Comparison of ENCODE assay signal across 17 cellular contexts in the genomic region with DNA sequence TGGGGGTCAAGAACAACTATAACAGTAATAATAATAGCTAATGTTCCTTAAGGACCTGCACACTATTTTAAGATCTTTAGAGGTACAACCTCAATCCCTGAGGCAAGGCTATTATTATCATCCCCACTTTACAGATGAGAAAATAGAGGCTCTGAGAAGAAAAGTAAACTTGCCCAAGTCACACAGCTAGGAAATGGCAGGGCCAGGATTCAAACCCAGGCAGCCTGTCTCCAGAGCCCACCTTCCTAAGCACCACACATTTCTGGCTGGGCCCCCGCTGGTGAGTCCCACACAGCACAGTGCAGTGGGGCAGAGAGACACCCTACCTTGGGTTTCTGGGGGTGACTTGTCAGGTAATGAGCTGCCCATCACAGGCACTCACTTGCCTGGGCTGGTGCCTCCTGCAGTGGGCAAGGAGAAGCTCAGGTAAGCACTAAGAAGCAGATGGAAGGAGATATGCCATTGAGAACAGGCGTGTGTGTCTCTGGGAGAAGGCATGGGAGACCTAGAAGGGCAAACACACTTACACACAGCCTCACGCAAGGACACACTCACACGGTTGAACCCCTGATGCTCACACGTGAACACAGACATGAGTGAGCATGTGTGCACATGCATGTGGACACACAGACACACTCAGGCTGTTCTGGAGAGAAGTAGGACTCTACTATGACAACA.
A peak's percentile ranks its signal among the peaks of the same experiment; 100 is the strongest.
DNase-seq lines count a peak whose midpoint lies in the region; ATAC-seq, FAIRE-seq and TF ChIP-seq lines count a peak whose summit lies in the region.
"Had no signal": no experiment of that assay in that cellular context is flagged by ENCODE, and none has a peak within 500 bp of the region (broad histone marks: within the 10 kb centered on the region; RNA-seq: fewer than 3 reads in every experiment).

No MANE protein-coding gene starts in this region.

- peaks cover 70% of the 10 kb centered on the region for H3K4me1 Mint-ChIP-seq in nephron progenitor cell
- H3K4me1 Mint-ChIP-seq in HFFc6 (ENCODE audit: low read depth) = peaks cover 31% of the 10 kb centered on the region

- TF ChIP-seq POLR2A in A549 (IDR thresholded peaks at IDR 0.05; ENCODE audit: low read length) = no peak

- H3K36me3 ChIP-seq in Loucy (ENCODE audit: insufficient read depth, low read length) = no peaks in the 10 kb centered on the region
- H3K36me3 ChIP-seq: heart left ventricle, neutrophil, SJSA1, upper lobe of left lung had no signal

- DNase-seq in A549 (ENCODE audit: low read depth in 1 of 2, low spot score in 1 of 2) (peak in 1 of 2 experiments; percentile 29), cerebellum (ENCODE audit: low spot score) (peak; percentile 44), nephron progenitor cell (no peak), NOMO-1 treated with dmso at 0.1 percent for 144 hours (lab: John Stamatoyannopoulos, UW; ENCODE audit: unreplicated experiment) (no peak), HTR-8/SVneo (ENCODE audit: insufficient read length, low spot score) (no peak), HFFc6 (no peak)
- no peak for DNase-seq in activated CD4-positive, alpha-beta T cell treated with anti-CD3 and anti-CD28 coated beads for 1 hour
- DNase-seq: activated naive CD4-positive, alpha-beta T cell; Kasumi-1; NCI-H2081; stimulated activated CD4-positive, alpha-beta T cell treated with anti-CD3 and anti-CD28 coated beads, Interleukin-12 subunit alpha, Interleukin-12 subunit beta, amount 100 ng/mL, for 4 hours had no signal

- no peaks in the 10 kb centered on the region for H4K20me1 ChIP-seq in Loucy (ENCODE audit: insufficient read depth, low read length, poor library complexity, severe bottlenecking)

- no peaks in the 10 kb centered on the region for H3K79me2 ChIP-seq in Loucy (ENCODE audit: insufficient read depth, low read length)

- peaks cover 4% of the 10 kb centered on the region for H3K27me3 Mint-ChIP-seq in nephron progenitor cell (ENCODE audit: low read depth, poor library complexity)
- peaks cover 4% of the 10 kb centered on the region for H3K27me3 Mint-ChIP-seq in HFFc6 (ENCODE audit: insufficient read depth)

- H3K27ac Mint-ChIP-seq in nephron progenitor cell (peak overlapping the region; percentile 93), HFFc6 (no peak overlapping the region)

- H2AFZ ChIP-seq in Loucy (ENCODE audit: low read length) = 0 out of 2 replicates have a peak overlapping the region, but pooled peaks have one; percentile 22

- no peaks in the 10 kb centered on the region for H3K9me2 ChIP-seq in Loucy (replicated peaks; ENCODE audit: low read depth, low read length)

- TF ChIP-seq EP300 in A549 (IDR thresholded peaks at IDR 0.05) = no peak

- FAIRE-seq in A549 (lab: Jason Lieb, UNC) (no peak), HTR-8/SVneo (lab: Jason Lieb, UNC) (no peak)
- FAIRE-seq: GM12892 had no signal

- 55% methylated on average over 5 of the region's 5 CpGs for WGBS in A549 (ENCODE audit: missing lambda C conversion rate)

- no peak overlapping the region for H3K9ac ChIP-seq in Loucy (ENCODE audit: low read depth, low read length, poor library complexity, severe bottlenecking)

- TF ChIP-seq RAD21 in A549 (conservative IDR thresholded peaks at IDR 0.05 in 1 of 2, IDR thresholded peaks at IDR 0.05 in 1 of 2) = no peak

- no peaks in the 10 kb centered on the region for H3F3A ChIP-seq in Loucy (ENCODE audit: low read depth)

- H3K9me3 ChIP-seq in A549 (no peaks in the 10 kb centered on the region), Loucy (ENCODE audit: insufficient read depth, low read depth, low read length) (no peaks in the 10 kb centered on the region)
- H3K9me3 ChIP-seq: heart left ventricle, neutrophil, SJSA1, upper lobe of left lung had no signal

- POLR2A ChIA-PET in A549 (lab: Yijun Ruan, JAX) = interaction anchor here (1.3 to 4.4 kb wide), 2 partner anchors 10 to 103 kb away, joined by 4 to 34 read pairs; no protein-coding TSS in a partner anchor

- peak overlapping the region; percentile 81 to 90 for H3K27ac ChIP-seq in A549
- H3K27ac ChIP-seq: neutrophil, SJSA1 had no signal

- no peaks in the 10 kb centered on the region for H3K9me3 Mint-ChIP-seq in nephron progenitor cell
- H3K9me3 Mint-ChIP-seq in HFFc6 = no peaks in the 10 kb centered on the region

- H3K4me3 Mint-ChIP-seq in nephron progenitor cell = no peak overlapping the region
- H3K4me3 Mint-ChIP-seq in HFFc6 = no peak overlapping the region

- H3K4me2 ChIP-seq in A549 = peak overlapping the region; percentile 69
- H3K4me2 ChIP-seq in Loucy (ENCODE audit: low read depth, low read length, poor library complexity, severe bottlenecking) = peak overlapping the region; percentile 48

- H3K36me3 Mint-ChIP-seq in nephron progenitor cell (ENCODE audit: low read depth) (no peaks in the 10 kb centered on the region), HFFc6 (ENCODE audit: low read depth) (no peaks in the 10 kb centered on the region)

- H3K4me1 ChIP-seq in A549 = peaks cover 43% of the 10 kb centered on the region
- H3K4me1 ChIP-seq in Loucy (ENCODE audit: insufficient read depth, low read length, poor library complexity, severe bottlenecking) = peaks cover 18% of the 10 kb centered on the region

- CTCF ChIA-PET in A549 (lab: Yijun Ruan, JAX) = interaction anchor here (0.6 to 4.6 kb wide), 10 partner anchors 10 to 917 kb away, joined by 3 to 16 read pairs (median 3); no protein-coding TSS in a partner anchor

- ATAC-seq in A549 = peak; percentile 16 to 42; a peak in 5 of 6 replicates

- TF ChIP-seq CTCF in A549 (IDR thresholded peaks at IDR 0.05) = no peak
- no peak; the same call in 1 of the 2 replicates for TF ChIP-seq CTCF in Loucy (conservative IDR thresholded peaks at IDR 0.05; ENCODE audit: low read length)
- no peak for TF ChIP-seq CTCF in nephron progenitor cell (IDR thresholded peaks at IDR 0.05)
- TF ChIP-seq CTCF in HFFc6 (IDR thresholded peaks at IDR 0.05) = no peak

- H3K4me3 ChIP-seq in A549 (no peak overlapping the region), Loucy (ENCODE audit: low read length, poor library complexity, severe bottlenecking) (no peak overlapping the region)
- H3K4me3 ChIP-seq: heart left ventricle, SJSA1, upper lobe of left lung had no signal

- no peaks in the 10 kb centered on the region for H3K27me3 ChIP-seq in Loucy (ENCODE audit: insufficient read depth, low read length, poor library complexity, severe bottlenecking)
- H3K27me3 ChIP-seq: heart left ventricle, SJSA1, upper lobe of left lung had no signal

TF ChIP-seq in A549, 52 proteins besides CTCF, POLR2A, EP300 and RAD21:
- TF ChIP-seq RCOR1 (IDR thresholded peaks at IDR 0.05; ENCODE audit: low read depth, low read length) (no peak), KDM1A (IDR thresholded peaks at IDR 0.05; ENCODE audit: low read depth) (peak; percentile 90), CHD4 (IDR thresholded peaks at IDR 0.05; ENCODE audit: borderline replicate concordance) (0 out of 2 replicates have a peak, but pooled peaks have one; percentile 30), HDAC2 (IDR thresholded peaks at IDR 0.05) (peak; percentile 74; the same call in 1 of the 2 replicates), FOXS1 (CRISPR knock-in tag; IDR thresholded peaks at IDR 0.05) (no peak)
- TF ChIP-seq, protein P1, sequence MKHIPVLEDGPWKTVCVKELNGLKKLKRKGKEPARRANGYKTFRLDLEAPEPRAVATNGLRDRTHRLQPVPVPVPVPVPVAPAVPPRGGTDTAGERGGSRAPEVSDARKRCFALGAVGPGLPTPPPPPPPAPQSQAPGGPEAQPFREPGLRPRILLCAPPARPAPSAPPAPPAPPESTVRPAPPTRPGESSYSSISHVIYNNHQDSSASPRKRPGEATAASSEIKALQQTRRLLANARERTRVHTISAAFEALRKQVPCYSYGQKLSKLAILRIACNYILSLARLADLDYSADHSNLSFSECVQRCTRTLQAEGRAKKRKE (CRISPR knock-in tag; IDR thresholded peaks at IDR 0.05; ENCODE audit: low read depth) = no peak
